Comparison of ENCODE assay signal across 1 cellular context in genomic region chr19:17296976-17297375, GRCh38.
TF ChIP-seq lines count a peak whose summit lies in the region.

No MANE protein-coding gene starts in this region.

TF ChIP-seq in WTC11, 78 proteins besides CTCF, POLR2A, EP300 and RAD21:
- TF ChIP-seq ZNF425 (CRISPR knock-in tag; conservative IDR thresholded peaks at IDR 0.05) (no peak), IRF1 (CRISPR knock-in tag; IDR thresholded peaks at IDR 0.05) (no peak), HMGA2 (CRISPR knock-in tag; IDR thresholded peaks at IDR 0.05) (no peak), NR2C2 (CRISPR knock-in tag; IDR thresholded peaks at IDR 0.05) (no peak), AFF4 (CRISPR knock-in tag; IDR thresholded peaks at IDR 0.05; ENCODE audit: borderline replicate concordance) (no peak), RELA (CRISPR knock-in tag; IDR thresholded peaks at IDR 0.05; ENCODE audit: borderline replicate concordance) (no peak), ZBTB21 (CRISPR knock-in tag; IDR thresholded peaks at IDR 0.05; ENCODE audit: borderline replicate concordance) (no peak), MLX (CRISPR knock-in tag; IDR thresholded peaks at IDR 0.05) (no peak), PREB (CRISPR knock-in tag; IDR thresholded peaks at IDR 0.05; ENCODE audit: borderline replicate concordance) (no peak), NR1H2 (CRISPR knock-in tag; IDR thresholded peaks at IDR 0.05) (no peak), CREB1 (CRISPR knock-in tag; IDR thresholded peaks at IDR 0.05) (no peak), RORB (CRISPR knock-in tag; IDR thresholded peaks at IDR 0.05) (no peak)
